Comparison of ENCODE assay signal across 8 cellular contexts in the genomic region with DNA sequence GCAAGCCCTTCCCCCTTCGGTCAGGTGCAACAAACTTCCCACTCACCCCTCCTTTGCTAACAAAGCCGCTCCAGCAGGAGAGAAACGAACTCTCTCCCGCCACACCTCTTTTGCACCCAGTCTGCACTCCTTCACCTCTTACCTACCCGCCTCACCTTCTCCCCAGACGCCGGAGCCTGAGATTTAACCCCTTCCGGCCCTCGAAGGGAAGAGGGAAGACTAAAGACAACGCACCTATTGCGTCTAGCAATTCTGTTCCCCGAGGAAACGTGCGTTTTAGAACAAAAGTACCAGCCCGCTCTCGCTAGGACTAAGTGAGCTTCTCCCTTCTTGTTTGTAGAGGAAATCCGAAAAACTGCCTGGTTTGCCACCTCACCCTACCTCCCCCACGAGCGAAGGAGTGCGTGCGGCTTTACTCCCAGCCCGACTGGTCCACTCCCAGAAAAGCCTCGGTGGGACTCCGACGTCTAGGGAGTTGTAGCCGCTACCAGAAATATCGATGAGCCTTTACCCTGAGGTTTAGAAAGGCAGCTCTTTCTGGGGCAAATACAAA. TPM values are rescaled to one million over a fixed set of nuclear protein-coding genes. Genes with fewer than 3 reads are reported as not detected.
DNase-seq lines count a peak whose midpoint lies in the region; ATAC-seq and TF ChIP-seq lines count a peak whose summit lies in the region.

No MANE protein-coding gene starts in this region.

- peak overlapping the region; percentile 96 for H3K4me3 Mint-ChIP-seq in activated CD4-positive, alpha-beta memory T cell treated with anti-CD3 and anti-CD28 coated beads, Interleukin-2, amount 10 ng/mL, durations not matched to agents 7 days and 5 days

- no peaks in the 10 kb centered on the region for H3K27me3 Mint-ChIP-seq in activated CD4-positive, alpha-beta memory T cell treated with anti-CD3 and anti-CD28 coated beads, Interleukin-2, amount 10 ng/mL, durations not matched to agents 7 days and 5 days

- CTCF ChIA-PET in activated CD4-positive, alpha-beta memory T cell treated with anti-CD3 and anti-CD28 coated beads, Interleukin-2, amount 10 ng/mL, durations not matched to agents 7 days and 5 days (lab: Charles Lee): interaction anchor here (2.3 kb wide), 1 partner anchor 24 kb away, joined by 6 read pairs; no protein-coding TSS in a partner anchor

- H3K27ac ChIP-seq in lung (ENCODE audit: low read depth in 1 of 2, low read length in 1 of 2): peak overlapping the region; percentile 84 to 90

- DNase-seq in CD1c-positive myeloid dendritic cell (ENCODE audit: extremely low spot score): peak; percentile 82
- peak; percentile 84 for DNase-seq in NCI-H748 (lab: John Stamatoyannopoulos, UW; ENCODE audit: unreplicated experiment)
- peak; percentile 74 for DNase-seq in activated CD4-positive, alpha-beta memory T cell treated with anti-CD3 and anti-CD28 coated beads, Interleukin-2, amount 10 ng/mL, durations not matched to agents 7 days and 5 days
- DNase-seq in effector CD4-positive, alpha-beta T cell: peak; percentile 61
- DNase-seq in lung (ENCODE audit: low spot score): peak; percentile 85
- peak; percentile 48 to 55 (median 48) for DNase-seq in stimulated activated CD4-positive, alpha-beta T cell treated with anti-CD3 and anti-CD28 coated beads, TNF-alpha, amount 100 ng/mL, for 4 hours (ENCODE audit: low read depth in 3 of 3)

- H3K27me3 ChIP-seq in lung (ENCODE audit: control insufficient read depth, insufficient read depth): no peaks in the 10 kb centered on the region

- POLR2A ChIA-PET in activated CD4-positive, alpha-beta memory T cell treated with anti-CD3 and anti-CD28 coated beads, Interleukin-2, amount 10 ng/mL, durations not matched to agents 7 days and 5 days (lab: Charles Lee): interaction anchor here (1.0 to 3.0 kb wide), 9 partner anchors 15 to 521 kb away, joined by 3 to 30 read pairs (median 7); partner anchors contain the start of genes PAPOLG, REL, SANBR and XPO1

- no peaks in the 10 kb centered on the region for H3K9me3 Mint-ChIP-seq in activated CD4-positive, alpha-beta memory T cell treated with anti-CD3 and anti-CD28 coated beads, Interleukin-2, amount 10 ng/mL, durations not matched to agents 7 days and 5 days

- peaks cover 2 to 6% of the 10 kb centered on the region in 2 donors for H3K4me1 ChIP-seq in lung (ENCODE audit: control insufficient read depth in 2 of 2, insufficient read depth in 2 of 2, low read length in 2 of 2)

- no peaks in the 10 kb centered on the region for H3K9me3 ChIP-seq in lung (ENCODE audit: control insufficient read depth in 2 of 2, insufficient read depth in 1 of 2, low read length in 1 of 2)

- 0% methylated on average over 27 of the region's 27 CpGs for WGBS in lung, 2 donors

- peaks cover 18% of the 10 kb centered on the region for H3K36me3 Mint-ChIP-seq in activated CD4-positive, alpha-beta memory T cell treated with anti-CD3 and anti-CD28 coated beads, Interleukin-2, amount 10 ng/mL, durations not matched to agents 7 days and 5 days (ENCODE audit: low read depth)

- peak; percentile 57 for ATAC-seq in GM19372 (IDR thresholded peaks at IDR 0.05; ENCODE audit: low read depth, unreplicated experiment)
- peak; percentile 49 for ATAC-seq in HG03520 (IDR thresholded peaks at IDR 0.05; ENCODE audit: unreplicated experiment)
- peak; percentile 77 for ATAC-seq in lung (ENCODE audit: insufficient read depth, low FRiP score)

- H3K4me3 ChIP-seq in lung: peak overlapping the region; percentile 91

- H3K4me1 Mint-ChIP-seq in activated CD4-positive, alpha-beta memory T cell treated with anti-CD3 and anti-CD28 coated beads, Interleukin-2, amount 10 ng/mL, durations not matched to agents 7 days and 5 days: peaks cover 49% of the 10 kb centered on the region

- no peak for TF ChIP-seq CTCF in lung (IDR thresholded peaks at IDR 0.05; ENCODE audit: control extremely low read depth, extremely low read depth)

- H3K27ac Mint-ChIP-seq in activated CD4-positive, alpha-beta memory T cell treated with anti-CD3 and anti-CD28 coated beads, Interleukin-2, amount 10 ng/mL, durations not matched to agents 7 days and 5 days: peak overlapping the region; percentile 89

- H3K36me3 ChIP-seq in lung (ENCODE audit: control insufficient read depth in 2 of 2, insufficient read depth in 2 of 2, low read length in 2 of 2): peaks cover 0 to 6% of the 10 kb centered on the region in 2 donors

RNA-seq across cellular contexts. Expression of gene PEX13, which starts 0.4 kb away (rescaled TPM):
- 10 to 100 TPM; 20.3 to 20.6 TPM for total RNA-seq in activated CD4-positive, alpha-beta memory T cell treated with anti-CD3 and anti-CD28 coated beads, Interleukin-2, amount 10 ng/mL, durations not matched to agents 7 days and 5 days
- total RNA-seq in lung: 10 to 100 TPM; 22.2 to 45.1 TPM
- 10 to 100 TPM; 11.1 to 12.5 TPM for polyA plus RNA-seq in lung

RNA-seq across cellular contexts. Expression of gene PUS10, which starts 1.0 kb away (rescaled TPM):
- total RNA-seq in activated CD4-positive, alpha-beta memory T cell treated with anti-CD3 and anti-CD28 coated beads, Interleukin-2, amount 10 ng/mL, durations not matched to agents 7 days and 5 days: 1 to 10 TPM; 7.3 to 7.5 TPM
- total RNA-seq in lung: 10 to 100 TPM in 1 of 2 donors, 1 to 10 TPM in 1; 7.5 to 15.8 TPM
- polyA plus RNA-seq in lung: 1 to 10 TPM; 3.4 to 4.3 TPM

RNA-seq across cellular contexts. Expression of gene SANBR, which starts 48.6 kb away (rescaled TPM):
- total RNA-seq in activated CD4-positive, alpha-beta memory T cell treated with anti-CD3 and anti-CD28 coated beads, Interleukin-2, amount 10 ng/mL, durations not matched to agents 7 days and 5 days: 10 to 100 TPM in 1 of 2 experiments, 1 to 10 TPM in 1; 9.9 to 10.8 TPM
- total RNA-seq in lung: 10 to 100 TPM; 16.3 to 27.3 TPM
- 1 to 10 TPM; 4.1 to 7.3 TPM for polyA plus RNA-seq in lung

Comparison
In these comparisons a context has a peak if more than half of its experiments do, and no peak if none do; other contexts are left out.
1. Peak in every context shown above with its lines: DNase-seq, ATAC-seq, H3K4me3 ChIP-seq and H3K27ac ChIP-seq.